ENCODE assay signal across 19 cellular contexts in genomic region chr13:68749801-68750200, GRCh38.
"Had no signal": no experiment of that assay in that cellular context is flagged by ENCODE, and none has a peak within 500 bp of the region (broad histone marks: within the 10 kb centered on the region; RNA-seq: fewer than 3 reads in every experiment).

No MANE protein-coding gene starts in this region.

- H3K4me1 ChIP-seq: heart left ventricle, spleen, tibial artery, upper lobe of left lung, vagina had no signal

- H3K4me3 ChIP-seq: dorsolateral prefrontal cortex, heart left ventricle, mucosa of descending colon, spleen, tibial artery, upper lobe of left lung, vagina had no signal

- FAIRE-seq: frontal cortex, islet of Langerhans had no signal

- H3K9me3 Mint-ChIP-seq: stimulated activated memory B cell treated with anti-CD40 and anti-IgM and Interleukin-4, amounts not matched to agents 10 μg/mL and 1 μg/mL and 100 μg/mL, for 72 hours had no signal

- H3K27me3 Mint-ChIP-seq: naive thymus-derived CD8-positive, alpha-beta T cell; stimulated activated memory B cell treated with anti-CD40 and anti-IgM and Interleukin-4, amounts not matched to agents 10 μg/mL and 1 μg/mL and 100 μg/mL, for 72 hours; stimulated activated naive CD8-positive, alpha-beta T cell treated with anti-CD3 and anti-CD28 coated beads, Interleukin-15, Interleukin-2, amounts not matched to agents 100 ng/mL and 50 ng/mL, for 24 hours had no signal

- H3K4me1 Mint-ChIP-seq: naive thymus-derived CD8-positive, alpha-beta T cell; stimulated activated memory B cell treated with anti-CD40 and anti-IgM and Interleukin-4, amounts not matched to agents 10 μg/mL and 1 μg/mL and 100 μg/mL, for 72 hours had no signal

- H3K36me3 Mint-ChIP-seq: naive thymus-derived CD8-positive, alpha-beta T cell; stimulated activated memory B cell treated with anti-CD40 and anti-IgM and Interleukin-4, amounts not matched to agents 10 μg/mL and 1 μg/mL and 100 μg/mL, for 72 hours had no signal

- H3K4me3 Mint-ChIP-seq: naive thymus-derived CD8-positive, alpha-beta T cell; stimulated activated memory B cell treated with anti-CD40 and anti-IgM and Interleukin-4, amounts not matched to agents 10 μg/mL and 1 μg/mL and 100 μg/mL, for 72 hours; stimulated activated naive CD8-positive, alpha-beta T cell treated with anti-CD3 and anti-CD28 coated beads, Interleukin-15, Interleukin-2, amounts not matched to agents 100 ng/mL and 50 ng/mL, for 24 hours had no signal

- H3K27ac Mint-ChIP-seq: naive thymus-derived CD8-positive, alpha-beta T cell; stimulated activated memory B cell treated with anti-CD40 and anti-IgM and Interleukin-4, amounts not matched to agents 10 μg/mL and 1 μg/mL and 100 μg/mL, for 72 hours; stimulated activated naive CD8-positive, alpha-beta T cell treated with anti-CD3 and anti-CD28 coated beads, Interleukin-15, Interleukin-2, amounts not matched to agents 100 ng/mL and 50 ng/mL, for 24 hours had no signal

- H3K36me3 ChIP-seq: heart left ventricle, spleen, tibial artery, upper lobe of left lung, vagina had no signal

- H3K9me3 ChIP-seq: mucosa of descending colon, tibial artery, upper lobe of left lung, vagina had no signal

- H3K27ac ChIP-seq: dorsolateral prefrontal cortex, heart left ventricle, spleen, tibial artery, upper lobe of left lung, vagina had no signal

- H3K27me3 ChIP-seq: dorsolateral prefrontal cortex, heart left ventricle, spleen, tibial artery, upper lobe of left lung, vagina had no signal

- DNase-seq: dorsolateral prefrontal cortex; effector CD8-positive, alpha-beta T cell; heart left ventricle; hippocampal formation; kidney glomerular epithelial cell; mucosa of descending colon; naive thymus-derived CD8-positive, alpha-beta T cell; posterior cingulate gyrus; spleen; stimulated activated CD4-positive, alpha-beta T cell treated with anti-CD3 and anti-CD28 coated beads, Interleukin-15, amount 100 ng/mL, for 24 hours; stimulated activated CD4-positive, alpha-beta T cell treated with anti-CD3 and anti-CD28 coated beads, Interleukin-1b, Interleukin-23, amount 100 ng/mL, for 48 hours; stimulated activated CD4-positive, alpha-beta T cell treated with anti-CD3 and anti-CD28 coated beads, Interleukin-4, amount 100 ng/mL, for 24 hours; tibial artery; upper lobe of left lung had no signal
